27 cellular contexts compared by ENCODE assay signal in genomic region chr16:52434224-52434623, GRCh38.
A peak's percentile ranks its signal among the peaks of the same experiment; 100 is the strongest.
DNase-seq lines count a peak whose midpoint lies in the region; ATAC-seq, FAIRE-seq and TF ChIP-seq lines count a peak whose summit lies in the region.
"Had no signal": no experiment of that assay in that cellular context is flagged by ENCODE, and none has a peak within 500 bp of the region (broad histone marks: within the 10 kb centered on the region; RNA-seq: fewer than 3 reads in every experiment).

No MANE protein-coding gene starts in this region.

- H3K27me3 ChIP-seq in HepG2 (ENCODE audit: control insufficient read depth in 1 of 2, insufficient read depth in 2 of 2, low read length in 2 of 2), result no peaks in the 10 kb centered on the region
- H3K27me3 ChIP-seq in right lobe of liver, result no peaks in the 10 kb centered on the region
- H3K27me3 ChIP-seq: BE2C, BLaER1 had no signal

- H3K4me1 Mint-ChIP-seq in brain, result peaks cover 64% of the 10 kb centered on the region
- H3K4me1 Mint-ChIP-seq: CD14-positive monocyte; CD4-positive, alpha-beta memory T cell; CD4-positive, CD25-positive, alpha-beta regulatory T cell; CD8-positive, alpha-beta memory T cell had no signal

- FAIRE-seq in HepG2 (lab: Jason Lieb, UNC), result no peak
- FAIRE-seq: A204.1, GM12891, GM19239 had no signal

- no peak overlapping the region for H2AFZ ChIP-seq in HepG2 (ENCODE audit: low read length)

- no peaks in the 10 kb centered on the region for H3K79me2 ChIP-seq in HepG2 (ENCODE audit: insufficient read depth, low read length)

- POLR2A ChIA-PET in HepG2 (lab: Yijun Ruan, JAX), result no interaction called here

- ATAC-seq in HepG2, result no peak
- ATAC-seq in right lobe of liver, result no peak
- peak; percentile 17 for ATAC-seq in left colon
- no peak for ATAC-seq in GM21360 (IDR thresholded peaks at IDR 0.05; ENCODE audit: unreplicated experiment)

- no peak overlapping the region for H3K9ac ChIP-seq in HepG2 (ENCODE audit: insufficient read depth, low read depth, low read length)
- H3K9ac ChIP-seq: BLaER1 had no signal

- in situ Hi-C loops in HepG2 (cut with HindIII; ENCODE audit: extremely low pct_ligation_motif_present, low pct_unique_long_range_greater_than_20kb), result loop anchor here (25.0 kb wide), 1 partner anchor 428 kb away; no protein-coding TSS in a partner anchor

- peaks cover 10% of the 10 kb centered on the region for H3K36me3 Mint-ChIP-seq in brain
- H3K36me3 Mint-ChIP-seq: CD14-positive monocyte; CD4-positive, alpha-beta memory T cell; CD4-positive, CD25-positive, alpha-beta regulatory T cell; CD8-positive, alpha-beta memory T cell had no signal

- H4K20me1 ChIP-seq in HepG2 (ENCODE audit: insufficient read depth, low read length), result no peaks in the 10 kb centered on the region; the same call in 1 of the 2 replicates
- H4K20me1 ChIP-seq: BLaER1 had no signal

- TF ChIP-seq EP300 in HepG2 (IDR thresholded peaks at IDR 0.05; ENCODE audit: low read depth in 2 of 2, low read length in 2 of 2) (no peak), HepG2 (CRISPR knock-in tag; IDR thresholded peaks at IDR 0.05; ENCODE audit: borderline replicate concordance) (no peak)

- WGBS in HepG2 (ENCODE audit: low lambda C conversion rate), result 100% methylated on average over 1 of the region's 1 CpG
- 82% methylated on average over 1 of the region's 1 CpG for WGBS in right lobe of liver (ENCODE audit: insufficient coverage, low coverage, low lambda C conversion rate, missing lambda C conversion rate)

- no peaks in the 10 kb centered on the region for H3K27me3 Mint-ChIP-seq in brain
- H3K27me3 Mint-ChIP-seq: CD4-positive, alpha-beta memory T cell; CD4-positive, CD25-positive, alpha-beta regulatory T cell; CD8-positive, alpha-beta memory T cell had no signal

- CTCF ChIA-PET in HepG2 (lab: Yijun Ruan, JAX; ENCODE audit: low intra/inter-chr PET ratio, low total read pairs), result no interaction called here

- H3K27ac ChIP-seq in HepG2 (ENCODE audit: extremely low read length, insufficient read depth, low read length) (no peak overlapping the region), right lobe of liver (no peak overlapping the region)
- H3K27ac ChIP-seq: BLaER1 had no signal

- peaks cover 0 to 6% (median 0%) of the 10 kb centered on the region in 5 experiments for H3K9me3 Mint-ChIP-seq in brain

- no peak for TF ChIP-seq CTCF in HepG2 (CRISPR knock-in tag; IDR thresholded peaks at IDR 0.05)
- TF ChIP-seq CTCF in right lobe of liver (IDR thresholded peaks at IDR 0.05), result no peak
- TF ChIP-seq CTCF in brain (conservative IDR thresholded peaks at IDR 0.05), result no peak

- no peak overlapping the region for H3K4me3 ChIP-seq in HepG2 (replicated peaks in 1 of 3; ENCODE audit: insufficient read depth in 1 of 3, low read depth in 2 of 3, low read length in 3 of 3)
- no peak overlapping the region for H3K4me3 ChIP-seq in right lobe of liver
- H3K4me3 ChIP-seq: BLaER1 had no signal

- TF ChIP-seq RAD21 in HepG2 (CRISPR knock-in tag; IDR thresholded peaks at IDR 0.05), result no peak

- H3K36me3 ChIP-seq in HepG2 (replicated peaks in 1 of 2; ENCODE audit: control insufficient read depth in 1 of 2, insufficient read depth in 2 of 2, low read length in 2 of 2) (peaks cover 4 to 15% of the 10 kb centered on the region in 2 experiments), right lobe of liver (peaks cover 0 to 3% (median 2%) of the 10 kb centered on the region in 4 donors)
- H3K36me3 ChIP-seq: BE2C had no signal

- no peaks in the 10 kb centered on the region for H3K4me1 ChIP-seq in HepG2 (ENCODE audit: insufficient read depth, low read length)
- no peaks in the 10 kb centered on the region for H3K4me1 ChIP-seq in right lobe of liver

- no peaks in the 10 kb centered on the region for H3K9me3 ChIP-seq in HepG2 (ENCODE audit: low read length)
- no peaks in the 10 kb centered on the region for H3K9me3 ChIP-seq in right lobe of liver
- H3K9me3 ChIP-seq: BE2C, BLaER1 had no signal

- TF ChIP-seq POLR2A in HepG2 (IDR thresholded peaks at IDR 0.05; ENCODE audit: insufficient read depth in 1 of 2, low read depth in 2 of 2, low read length in 2 of 2) (no peak), right lobe of liver (IDR thresholded peaks at IDR 0.05) (no peak)

- intact Hi-C loops in HepG2 (cut with micrococcal nuclease; ENCODE audit: unreplicated experiment) (loop anchor here (5.0 kb wide), 1 partner anchor 242 kb away; no protein-coding TSS in a partner anchor), right lobe of liver (cut with DNase I) (no loop called here), left colon (cut with DNase I, micrococcal nuclease) (no loop called here)

- DNase-seq in HepG2 (ENCODE audit: low spot score), result no peak
- no peak for DNase-seq in right lobe of liver
- no peak for DNase-seq in left colon
- no peak for DNase-seq in NCI-H510A treated with DMSO at 0.1 percent for 48 hours (lab: John Stamatoyannopoulos, UW)
- DNase-seq in OCI-M1 (lab: John Stamatoyannopoulos, UW), result no peak
- DNase-seq: 8988T; ACHN; BE2C; C1 segment of cervical spinal cord; CD4-positive, alpha-beta memory T cell; CD4-positive, CD25-positive, alpha-beta regulatory T cell; CD8-positive, alpha-beta memory T cell; COR-L47; DMS 273 treated with DMSO at 0.1 percent for 48 hours; DMS153; DMS53; DMS79; DND-41; EL; GF-D8 had no signal

- H3K27ac Mint-ChIP-seq in brain, result peak overlapping the region in 4 of 5 experiments; percentile 14 to 85 (median 58)
- H3K27ac Mint-ChIP-seq: CD14-positive monocyte; CD4-positive, alpha-beta memory T cell; CD4-positive, CD25-positive, alpha-beta regulatory T cell; CD8-positive, alpha-beta memory T cell had no signal

- H3K4me2 ChIP-seq in HepG2 (ENCODE audit: low read depth, low read length), result no peak overlapping the region
- H3K4me2 ChIP-seq: BLaER1 had no signal

- no TSS peak for BruUV-seq in HepG2 (replicated peaks; lab: Mats Ljungman, UMichigan)

- no peak overlapping the region for H3K4me3 Mint-ChIP-seq in brain
- H3K4me3 Mint-ChIP-seq: CD14-positive monocyte; CD4-positive, alpha-beta memory T cell; CD4-positive, CD25-positive, alpha-beta regulatory T cell; CD8-positive, alpha-beta memory T cell had no signal

TF ChIP-seq in HepG2, 621 proteins besides CTCF, POLR2A, EP300 and RAD21 (continues in another document):
- TF ChIP-seq YEATS2 (CRISPR knock-in tag; IDR thresholded peaks at IDR 0.05; ENCODE audit: borderline replicate concordance), result no peak
- TF ChIP-seq ZNF567 (CRISPR knock-in tag; IDR thresholded peaks at IDR 0.05; ENCODE audit: borderline replicate concordance), result no peak
- TF ChIP-seq PAF1 (CRISPR knock-in tag; IDR thresholded peaks at IDR 0.05), result peak; percentile 68
- no peak for TF ChIP-seq ZNF563 (CRISPR knock-in tag; IDR thresholded peaks at IDR 0.05)
- TF ChIP-seq, protein P1, sequence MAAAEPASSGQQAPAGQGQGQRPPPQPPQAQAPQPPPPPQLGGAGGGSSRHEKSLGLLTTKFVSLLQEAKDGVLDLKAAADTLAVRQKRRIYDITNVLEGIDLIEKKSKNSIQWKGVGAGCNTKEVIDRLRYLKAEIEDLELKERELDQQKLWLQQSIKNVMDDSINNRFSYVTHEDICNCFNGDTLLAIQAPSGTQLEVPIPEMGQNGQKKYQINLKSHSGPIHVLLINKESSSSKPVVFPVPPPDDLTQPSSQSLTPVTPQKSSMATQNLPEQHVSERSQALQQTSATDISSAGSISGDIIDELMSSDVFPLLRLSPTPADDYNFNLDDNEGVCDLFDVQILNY (CRISPR knock-in tag; conservative IDR thresholded peaks at IDR 0.05), result no peak
- no peak for TF ChIP-seq SCMH1 (CRISPR knock-in tag; IDR thresholded peaks at IDR 0.05; ENCODE audit: borderline replicate concordance)
- TF ChIP-seq, protein P2, sequence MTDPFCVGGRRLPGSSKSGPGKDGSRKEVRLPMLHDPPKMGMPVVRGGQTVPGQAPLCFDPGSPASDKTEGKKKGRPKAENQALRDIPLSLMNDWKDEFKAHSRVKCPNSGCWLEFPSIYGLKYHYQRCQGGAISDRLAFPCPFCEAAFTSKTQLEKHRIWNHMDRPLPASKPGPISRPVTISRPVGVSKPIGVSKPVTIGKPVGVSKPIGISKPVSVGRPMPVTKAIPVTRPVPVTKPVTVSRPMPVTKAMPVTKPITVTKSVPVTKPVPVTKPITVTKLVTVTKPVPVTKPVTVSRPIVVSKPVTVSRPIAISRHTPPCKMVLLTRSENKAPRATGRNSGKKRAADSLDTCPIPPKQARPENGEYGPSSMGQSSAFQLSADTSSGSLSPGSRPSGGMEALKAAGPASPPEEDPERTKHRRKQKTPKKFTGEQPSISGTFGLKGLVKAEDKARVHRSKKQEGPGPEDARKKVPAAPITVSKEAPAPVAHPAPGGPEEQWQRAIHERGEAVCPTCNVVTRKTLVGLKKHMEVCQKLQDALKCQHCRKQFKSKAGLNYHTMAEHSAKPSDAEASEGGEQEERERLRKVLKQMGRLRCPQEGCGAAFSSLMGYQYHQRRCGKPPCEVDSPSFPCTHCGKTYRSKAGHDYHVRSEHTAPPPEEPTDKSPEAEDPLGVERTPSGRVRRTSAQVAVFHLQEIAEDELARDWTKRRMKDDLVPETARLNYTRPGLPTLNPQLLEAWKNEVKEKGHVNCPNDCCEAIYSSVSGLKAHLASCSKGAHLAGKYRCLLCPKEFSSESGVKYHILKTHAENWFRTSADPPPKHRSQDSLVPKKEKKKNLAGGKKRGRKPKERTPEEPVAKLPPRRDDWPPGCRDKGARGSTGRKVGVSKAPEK (CRISPR knock-in tag; IDR thresholded peaks at IDR 0.05; ENCODE audit: borderline replicate concordance), result no peak
- TF ChIP-seq KLF16 (CRISPR knock-in tag; IDR thresholded peaks at IDR 0.05), result 0 out of 4 replicates have a peak, but pooled peaks of 1 of the 2 experiments have one; percentile 17
- TF ChIP-seq MZF1 (CRISPR knock-in tag; IDR thresholded peaks at IDR 0.05; ENCODE audit: borderline replicate concordance), result no peak
- TF ChIP-seq FOXK2 (IDR thresholded peaks at IDR 0.05), result no peak
- 0 out of 2 replicates have a peak, but pooled peaks have one; percentile 6 for TF ChIP-seq POLR2G (IDR thresholded peaks at IDR 0.05; ENCODE audit: low read depth, low read length)
- TF ChIP-seq RBM22 (optimal IDR thresholded peaks at IDR 0.05; ENCODE audit: low read length), result peak; percentile 72
- no peak for TF ChIP-seq ZFP62 (CRISPR knock-in tag; IDR thresholded peaks at IDR 0.05)
- TF ChIP-seq, protein P3, sequence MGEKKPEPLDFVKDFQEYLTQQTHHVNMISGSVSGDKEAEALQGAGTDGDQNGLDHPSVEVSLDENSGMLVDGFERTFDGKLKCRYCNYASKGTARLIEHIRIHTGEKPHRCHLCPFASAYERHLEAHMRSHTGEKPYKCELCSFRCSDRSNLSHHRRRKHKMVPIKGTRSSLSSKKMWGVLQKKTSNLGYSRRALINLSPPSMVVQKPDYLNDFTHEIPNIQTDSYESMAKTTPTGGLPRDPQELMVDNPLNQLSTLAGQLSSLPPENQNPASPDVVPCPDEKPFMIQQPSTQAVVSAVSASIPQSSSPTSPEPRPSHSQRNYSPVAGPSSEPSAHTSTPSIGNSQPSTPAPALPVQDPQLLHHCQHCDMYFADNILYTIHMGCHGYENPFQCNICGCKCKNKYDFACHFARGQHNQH (CRISPR knock-in tag; IDR thresholded peaks at IDR 0.05), result no peak
